Comparison of ENCODE assay signal across 9 cellular contexts in the genomic region with DNA sequence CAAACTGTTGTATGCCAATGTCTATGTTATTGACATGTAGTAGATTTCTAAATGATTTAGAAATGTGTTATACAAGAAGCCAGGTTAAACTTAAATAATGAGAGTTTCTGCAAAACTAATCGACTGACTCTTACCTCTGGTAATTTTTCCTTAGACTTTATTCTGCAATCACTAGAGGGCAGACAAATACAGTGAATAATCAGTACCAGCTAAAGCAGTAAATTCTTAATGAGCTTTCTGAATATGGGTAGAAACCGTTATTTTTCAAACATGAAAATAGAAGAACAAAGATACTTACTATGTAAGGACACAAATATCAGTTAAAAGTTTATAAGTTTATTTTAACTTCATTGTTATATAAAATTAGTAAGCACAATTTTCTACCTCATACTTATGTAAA.
DNase-seq lines count a peak whose midpoint lies in the region; ATAC-seq and TF ChIP-seq lines count a peak whose summit lies in the region.
"Had no signal": no experiment of that assay in that cellular context is flagged by ENCODE, and none has a peak within 500 bp of the region (broad histone marks: within the 10 kb centered on the region; RNA-seq: fewer than 3 reads in every experiment).

No MANE protein-coding gene starts in this region.

- H3K27me3 ChIP-seq in breast epithelium = no peaks in the 10 kb centered on the region
- no peaks in the 10 kb centered on the region for H3K27me3 ChIP-seq in lung (ENCODE audit: control insufficient read depth, insufficient read depth)

- H3K27ac ChIP-seq in breast epithelium = no peak overlapping the region
- no peak overlapping the region for H3K27ac ChIP-seq in lung (ENCODE audit: low read depth in 1 of 2, low read length in 1 of 2)
- H3K27ac ChIP-seq: epithelial cell of prostate had no signal

- no peak for TF ChIP-seq POLR2A in breast epithelium (IDR thresholded peaks at IDR 0.05)

- H3K4me1 ChIP-seq in breast epithelium (no peaks in the 10 kb centered on the region), lung (ENCODE audit: control insufficient read depth in 2 of 2, insufficient read depth in 2 of 2, low read length in 2 of 2) (no peaks in the 10 kb centered on the region)

- 5 to 18% methylated on average over 2 of the region's 2 CpGs for WGBS in lung, 2 donors

- intact Hi-C loops in Right ventricle myocardium inferior (cut with DNase I) (loop anchor here (1.0 to 2.0 kb wide), 4 partner anchors 103 to 541 kb away; a partner anchor contains a TSS), cardiac septum (cut with DNase I) (loop anchor here (2.0 to 10.0 kb wide), 3 partner anchors 131 to 627 kb away; a partner anchor contains a TSS), breast epithelium (cut with DNase I; ENCODE audit: low total_unique reads) (no loop called here)

- H3K9me3 ChIP-seq in breast epithelium (no peaks in the 10 kb centered on the region), lung (ENCODE audit: control insufficient read depth in 2 of 2, insufficient read depth in 1 of 2, low read length in 1 of 2) (peaks cover 0 to 2% of the 10 kb centered on the region in 2 donors)

- DNase-seq in Right ventricle myocardium inferior (ENCODE audit: missing footprints) = no peak
- DNase-seq in cardiac septum (ENCODE audit: low spot score) = no peak
- DNase-seq in NCI-H345 (lab: John Stamatoyannopoulos, UW) = peak; percentile 27
- DNase-seq in breast epithelium (ENCODE audit: low spot score in 2 of 2) = no peak
- DNase-seq in lung (ENCODE audit: low spot score) = no peak
- no peak for DNase-seq in NCI-H526 treated with DMSO at 0.1 percent for 48 hours (lab: John Stamatoyannopoulos, UW)

- H3K4me3 ChIP-seq in breast epithelium (no peak overlapping the region), lung (no peak overlapping the region)

- TF ChIP-seq CTCF in breast epithelium (IDR thresholded peaks at IDR 0.05) (peak; percentile 36 to 77 (median 72)), lung (IDR thresholded peaks at IDR 0.05; ENCODE audit: control extremely low read depth, extremely low read depth) (peak; percentile 17)

- peak; percentile 74 for ATAC-seq in Right ventricle myocardium inferior
- peak; percentile 54 for ATAC-seq in HG02610 (IDR thresholded peaks at IDR 0.05; ENCODE audit: unreplicated experiment)
- no peak for ATAC-seq in lung (ENCODE audit: insufficient read depth, low FRiP score)
- no peak for ATAC-seq in GM19324 (IDR thresholded peaks at IDR 0.05; ENCODE audit: low FRiP score, unreplicated experiment)

- no peaks in the 10 kb centered on the region for H3K36me3 ChIP-seq in breast epithelium
- no peaks in the 10 kb centered on the region for H3K36me3 ChIP-seq in lung (ENCODE audit: control insufficient read depth in 2 of 2, insufficient read depth in 2 of 2, low read length in 2 of 2)

Comparison
In these comparisons a context has a peak if more than half of its experiments do, and no peak if none do; other contexts are left out.
1. ATAC-seq: peak in Right ventricle myocardium inferior (single experiment) and HG02610 (single experiment); none in lung (single experiment) and GM19324 (single experiment).